In the genomic region with DNA sequence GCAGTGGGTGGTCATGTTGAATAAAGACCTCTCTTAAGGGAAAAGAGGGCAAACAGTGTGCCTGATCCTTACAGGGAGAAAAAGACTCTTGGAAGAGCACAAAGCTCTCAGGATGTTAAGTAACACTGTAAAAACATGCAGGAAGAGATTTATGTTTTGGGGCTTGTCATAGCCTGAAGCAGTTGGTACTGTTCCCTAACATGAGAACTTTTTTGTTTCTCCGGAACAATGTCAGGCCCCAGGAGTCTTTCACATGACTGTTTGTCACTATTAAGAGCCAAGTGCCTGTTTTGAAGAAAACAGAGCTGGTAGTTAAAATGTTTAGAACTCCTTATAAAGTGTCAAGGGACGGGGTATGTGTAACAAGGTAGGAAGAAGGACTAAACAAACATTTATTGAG, we compare ENCODE assay signal across 11 cellular contexts.
A peak's percentile ranks its signal among the peaks of the same experiment; 100 is the strongest.
DNase-seq lines count a peak whose midpoint lies in the region; ATAC-seq and TF ChIP-seq lines count a peak whose summit lies in the region.
"Had no signal": no experiment of that assay in that cellular context is flagged by ENCODE, and none has a peak within 500 bp of the region (broad histone marks: within the 10 kb centered on the region; RNA-seq: fewer than 3 reads in every experiment).

No MANE protein-coding gene starts in this region.

- H3K36me3 ChIP-seq in SK-N-MC (ENCODE audit: insufficient read depth, low read length) = no peaks in the 10 kb centered on the region

- DNase-seq in EL (peak; percentile 2), SK-N-MC (ENCODE audit: low read depth, low spot score) (peak; percentile 10), fibroblast of villous mesenchyme (ENCODE audit: low read depth) (peak; percentile 82), renal cortical epithelial cell (ENCODE audit: low read depth) (peak; percentile 78), DMS 273 treated with DMSO at 0.1 percent for 48 hours (lab: John Stamatoyannopoulos, UW) (no peak), HPDE6-E6E7 (ENCODE audit: extremely low spot score) (no peak)
- DNase-seq: activated CD4-positive, alpha-beta T cell treated with anti-CD3 and anti-CD28 coated beads, Interleukin-2, amount 50 U/mL, for 48 hours; activated effector memory CD4-positive, alpha-beta T cell treated with anti-CD3 and anti-CD28 coated beads, Interleukin-2, amount 50 U/mL, for 16 hours; cerebellar nuclear complex had no signal

- ATAC-seq in HG02623 (IDR thresholded peaks at IDR 0.05; ENCODE audit: unreplicated experiment) = no peak
- no peak for ATAC-seq in HG02678 (IDR thresholded peaks at IDR 0.05; ENCODE audit: unreplicated experiment)

- TF ChIP-seq CTCF in fibroblast of villous mesenchyme (IDR thresholded peaks at IDR 0.05; ENCODE audit: insufficient read depth, low read depth, low read length) = no peak

- H3K9me3 ChIP-seq in SK-N-MC (ENCODE audit: low read depth, low read length) = no peaks in the 10 kb centered on the region

- no peak overlapping the region for H3K27ac ChIP-seq in SK-N-MC

- no peak overlapping the region for H3K4me3 ChIP-seq in SK-N-MC
- H3K4me3 ChIP-seq in fibroblast of villous mesenchyme (ENCODE audit: low read depth, low read length) = no peak overlapping the region

- H3K9ac ChIP-seq in SK-N-MC (ENCODE audit: insufficient read length) = no peak overlapping the region

Comparison
In these comparisons a context has a peak if more than half of its experiments do, and no peak if none do; other contexts are left out.
1. DNase-seq: peak in EL (single experiment), SK-N-MC (single experiment), fibroblast of villous mesenchyme (single experiment) and renal cortical epithelial cell (single experiment); none in DMS 273 treated with DMSO at 0.1 percent for 48 hours (single experiment) and HPDE6-E6E7 (single experiment).